Comparison of ENCODE assay signal across 9 cellular contexts in the genomic region with DNA sequence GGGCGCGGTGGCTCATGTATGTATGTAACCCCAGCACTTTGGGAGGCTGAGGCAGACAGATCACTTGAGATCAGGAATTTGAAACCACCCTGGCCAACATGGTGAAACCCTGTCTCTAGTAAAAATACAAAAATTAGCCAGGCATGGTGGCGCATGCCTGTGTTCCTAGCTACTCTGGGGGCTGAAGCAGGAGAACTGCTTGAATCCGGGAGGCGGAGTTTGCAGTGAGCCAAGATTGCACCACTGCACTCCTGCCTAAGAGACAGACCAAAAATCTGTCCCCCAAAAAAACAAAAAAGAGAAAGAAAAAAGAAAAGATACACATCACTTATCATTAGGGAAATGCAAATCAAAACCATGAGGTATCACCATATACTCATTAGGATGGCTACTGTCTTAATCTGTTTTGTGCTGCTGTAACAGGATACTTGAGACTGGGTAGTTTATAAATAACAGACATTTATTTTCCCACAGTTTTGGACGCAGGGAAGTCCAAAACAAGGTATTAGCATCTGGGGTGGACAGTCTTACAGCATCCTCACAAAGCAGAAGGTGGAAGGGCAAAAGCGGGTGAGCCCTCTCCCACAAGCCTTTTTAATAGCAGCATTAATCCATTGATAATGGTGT. TPM values are rescaled to one million over a fixed set of nuclear protein-coding genes. Genes with fewer than 3 reads are reported as not detected.
"Had no signal": no experiment of that assay in that cellular context is flagged by ENCODE, and none has a peak within 500 bp of the region (broad histone marks: within the 10 kb centered on the region; RNA-seq: fewer than 3 reads in every experiment).

No MANE protein-coding gene starts in this region.

RNA-seq across cellular contexts. Expression of gene NUTM2G, which starts 55.0 kb away (rescaled TPM):
- total RNA-seq: HepG2, HT1080, IMR-90, NCI-H460, PC-9, Peyer's patch, RPMI7951, SK-MEL-5 had no signal
- polyA plus RNA-seq: HepG2, IMR-90, SK-N-SH had no signal
